ENCODE assay signal across 9 cellular contexts in genomic region chr5:65100846-65101678, GRCh38.
DNase-seq lines count a peak whose midpoint lies in the region; ATAC-seq and TF ChIP-seq lines count a peak whose summit lies in the region.
"Had no signal": no experiment of that assay in that cellular context is flagged by ENCODE, and none has a peak within 500 bp of the region (broad histone marks: within the 10 kb centered on the region; RNA-seq: fewer than 3 reads in every experiment).

No MANE protein-coding gene starts in this region.

- POLR2A ChIA-PET in AG04450 (lab: Yijun Ruan, JAX), result interaction anchor here (1.5 kb wide), 1 partner anchor 25 kb away, joined by 3 read pairs; no protein-coding TSS in a partner anchor

- no peak overlapping the region for H3K4me3 Mint-ChIP-seq in activated CD4-positive, alpha-beta T cell treated with anti-CD3 and anti-CD28 coated beads, Interleukin-2, amount 10 ng/mL, durations not matched to agents 24 days and 14 days

- peaks cover 13% of the 10 kb centered on the region for H3K27me3 Mint-ChIP-seq in activated CD4-positive, alpha-beta T cell treated with anti-CD3 and anti-CD28 coated beads, Interleukin-2, amount 10 ng/mL, durations not matched to agents 24 days and 14 days

- H3K9me3 Mint-ChIP-seq in activated CD4-positive, alpha-beta T cell treated with anti-CD3 and anti-CD28 coated beads, Interleukin-2, amount 10 ng/mL, durations not matched to agents 24 days and 14 days, result no peaks in the 10 kb centered on the region

- H3K9me3 ChIP-seq in AG04450 (ENCODE audit: control insufficient read depth, insufficient read depth, low read length) (no peaks in the 10 kb centered on the region; the same call in 1 of the 2 replicates), parathyroid adenoma (ENCODE audit: control insufficient read depth, low read length) (no peaks in the 10 kb centered on the region)

- peak; percentile 72 for DNase-seq in AG04450 (ENCODE audit: low read depth, low spot score)
- DNase-seq in GM06990 (ENCODE audit: extremely low read depth, insufficient read length), result no peak
- peak; percentile 20 for DNase-seq in NCI-H146 treated with DMSO at 0.1 percent for 48 hours (lab: John Stamatoyannopoulos, UW; ENCODE audit: unreplicated experiment)
- DNase-seq in activated CD4-positive, alpha-beta T cell treated with anti-CD3 and anti-CD28 coated beads, Interleukin-2, amount 10 ng/mL, durations not matched to agents 24 days and 14 days, result peak; percentile 68
- peak; percentile 25 to 63 for DNase-seq in foreskin keratinocyte

- H3K9ac ChIP-seq in parathyroid adenoma, result no peak overlapping the region

- H3K4me3 ChIP-seq in AG04450 (ENCODE audit: low read depth, low read length), result no peak overlapping the region
- no peak overlapping the region for H3K4me3 ChIP-seq in GM06990 (replicated peaks; ENCODE audit: low read depth, low read length)
- no peak overlapping the region for H3K4me3 ChIP-seq in parathyroid adenoma (ENCODE audit: low read depth, low read length)

- intact Hi-C loops in activated CD4-positive, alpha-beta T cell treated with anti-CD3 and anti-CD28 coated beads, Interleukin-2, amount 10 ng/mL, durations not matched to agents 24 days and 14 days (cut with micrococcal nuclease), result loop anchor here (10.0 kb wide), 2 partner anchors 94 to 286 kb away; no protein-coding TSS in a partner anchor

- TF ChIP-seq CTCF in AG04450 (IDR thresholded peaks at IDR 0.05; ENCODE audit: low read depth, low read length) (peak; percentile 89), GM06990 (IDR thresholded peaks at IDR 0.05; ENCODE audit: insufficient read depth, low read length, poor library complexity, severe bottlenecking) (peak; percentile 65), foreskin keratinocyte (conservative IDR thresholded peaks at IDR 0.05) (peak; percentile 74), parathyroid adenoma (IDR thresholded peaks at IDR 0.05) (peak; percentile 66)

- H3K36me3 ChIP-seq in GM06990 (ENCODE audit: control insufficient read depth, insufficient read depth, low read length) (no peaks in the 10 kb centered on the region), parathyroid adenoma (ENCODE audit: control insufficient read depth, insufficient read depth, low read length) (no peaks in the 10 kb centered on the region)

- no peaks in the 10 kb centered on the region for H3K79me2 ChIP-seq in parathyroid adenoma

- CTCF ChIA-PET in AG04450 (lab: Charles Lee), result interaction anchor here (0.6 to 4.0 kb wide), 24 partner anchors 12 to 467 kb away, joined by 3 to 37 read pairs (median 3); no protein-coding TSS in a partner anchor

- H3K4me1 ChIP-seq in foreskin keratinocyte, result peaks cover 18% of the 10 kb centered on the region
- H3K4me1 ChIP-seq in parathyroid adenoma, result no peaks in the 10 kb centered on the region

- H3K4me1 Mint-ChIP-seq in activated CD4-positive, alpha-beta T cell treated with anti-CD3 and anti-CD28 coated beads, Interleukin-2, amount 10 ng/mL, durations not matched to agents 24 days and 14 days, result peaks cover 28% of the 10 kb centered on the region

- peak overlapping the region; percentile 57 for H2AFZ ChIP-seq in parathyroid adenoma

- no peak overlapping the region for H3K4me2 ChIP-seq in parathyroid adenoma (ENCODE audit: low read length)

- H3K27ac ChIP-seq in AG04450 (ENCODE audit: low read depth, low read length), result peak overlapping the region; percentile 92
- H3K27ac ChIP-seq in foreskin keratinocyte, result no peak overlapping the region
- H3K27ac ChIP-seq in parathyroid adenoma, result no peak overlapping the region
- H3K27ac ChIP-seq: HL-60 had no signal

- H3K27ac Mint-ChIP-seq in activated CD4-positive, alpha-beta T cell treated with anti-CD3 and anti-CD28 coated beads, Interleukin-2, amount 10 ng/mL, durations not matched to agents 24 days and 14 days, result no peak overlapping the region

- H3K27me3 ChIP-seq in AG04450 (ENCODE audit: control insufficient read depth, insufficient read depth, low read length) (no peaks in the 10 kb centered on the region), GM06990 (replicated peaks; ENCODE audit: control insufficient read depth, insufficient read depth, low read length) (no peaks in the 10 kb centered on the region), foreskin keratinocyte (no peaks in the 10 kb centered on the region), parathyroid adenoma (ENCODE audit: control insufficient read depth, insufficient read depth, low read length) (no peaks in the 10 kb centered on the region)

- no peaks in the 10 kb centered on the region for H3K36me3 Mint-ChIP-seq in activated CD4-positive, alpha-beta T cell treated with anti-CD3 and anti-CD28 coated beads, Interleukin-2, amount 10 ng/mL, durations not matched to agents 24 days and 14 days (ENCODE audit: low read depth)

- ATAC-seq in foreskin keratinocyte (peak; percentile 72), GM21619 (IDR thresholded peaks at IDR 0.05; ENCODE audit: unreplicated experiment) (no peak), GM19023 (IDR thresholded peaks at IDR 0.05; ENCODE audit: unreplicated experiment) (no peak)
